Comparison of ENCODE assay signal across 13 cellular contexts in the genomic region with DNA sequence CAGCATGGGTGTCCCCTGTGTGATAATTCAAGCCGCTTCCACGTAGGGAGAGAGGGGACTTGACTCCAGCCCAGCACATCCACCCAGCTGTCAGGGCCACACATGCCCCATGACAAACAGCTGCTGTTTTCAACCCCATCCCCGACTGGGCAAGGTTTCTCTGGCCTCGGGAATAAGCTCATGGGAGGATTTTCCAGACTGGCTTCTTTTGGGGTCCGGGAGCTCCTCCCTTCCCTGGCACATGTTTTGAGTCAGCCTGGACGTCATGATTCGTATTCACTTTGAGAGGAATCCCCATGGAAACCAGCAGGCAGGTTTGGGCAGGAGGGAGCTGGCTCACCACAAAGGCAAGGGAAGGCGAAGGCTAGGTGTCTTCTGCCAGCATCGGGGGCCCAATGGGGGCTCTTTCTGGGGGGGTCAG.
DNase-seq lines count a peak whose midpoint lies in the region; TF ChIP-seq lines count a peak whose summit lies in the region.
"Had no signal": no experiment of that assay in that cellular context is flagged by ENCODE, and none has a peak within 500 bp of the region (broad histone marks: within the 10 kb centered on the region; RNA-seq: fewer than 3 reads in every experiment).

No MANE protein-coding gene starts in this region.

- POLR2A ChIA-PET in HEK293T (lab: Yijun Ruan, JAX): no interaction called here

- CTCF ChIA-PET in HEK293T (lab: Yijun Ruan, JAX): no interaction called here

- H3K4me3 ChIP-seq in ascending aorta (peak overlapping the region in 1 of 2 donors; percentile 1), thymus (ENCODE audit: low read length) (no peak overlapping the region)
- H3K4me3 ChIP-seq: mucosa of descending colon had no signal

- H3K27me3 ChIP-seq in ascending aorta (no peaks in the 10 kb centered on the region), thymus (ENCODE audit: control insufficient read depth, insufficient read depth) (no peaks in the 10 kb centered on the region)
- H3K27me3 ChIP-seq: dorsolateral prefrontal cortex had no signal

- WGBS in thymus: 91% methylated on average over 9 of the region's 9 CpGs

- TF ChIP-seq CTCF in ascending aorta (IDR thresholded peaks at IDR 0.05): no peak

- no peaks in the 10 kb centered on the region for H3K9me3 ChIP-seq in ascending aorta
- no peaks in the 10 kb centered on the region for H3K9me3 ChIP-seq in thymus (ENCODE audit: control insufficient read depth)
- H3K9me3 ChIP-seq: mucosa of descending colon had no signal

- H3K27ac ChIP-seq in ascending aorta: peak overlapping the region; percentile 21 to 35
- H3K27ac ChIP-seq in thymus (ENCODE audit: low read depth): peak overlapping the region; percentile 54
- H3K27ac ChIP-seq: 22Rv1 had no signal

- DNase-seq in NCI-H1417 (lab: John Stamatoyannopoulos, UW) (peak in 2 of 3 experiments; percentile 9 to 36), NCI-H1417 treated with DMSO at 0.1 percent for 48 hours (lab: John Stamatoyannopoulos, UW) (no peak), ascending aorta (ENCODE audit: low spot score in 2 of 2) (peak in 1 of 2 donors; percentile 75), islet precursor cell (peak; percentile 72), ureter (ENCODE audit: low spot score) (no peak), HEK293T (ENCODE audit: extremely low spot score) (no peak), NCI-H1436 (lab: John Stamatoyannopoulos, UW) (no peak)
- DNase-seq: activated CD4-positive, alpha-beta T cell treated with anti-CD3 and anti-CD28 coated beads, Interleukin-2, amount 10 ng/mL, durations not matched to agents 7 days and 5 days; mucosa of descending colon; NCI-H2029 had no signal

- H3K4me1 ChIP-seq in ascending aorta (peaks cover 7 to 17% of the 10 kb centered on the region in 2 donors), thymus (ENCODE audit: control insufficient read depth, insufficient read depth, low read length) (peaks cover 4% of the 10 kb centered on the region)

- H3K36me3 ChIP-seq in ascending aorta (no peaks in the 10 kb centered on the region), thymus (ENCODE audit: control insufficient read depth, insufficient read depth) (no peaks in the 10 kb centered on the region)

- intact Hi-C loops in ascending aorta (cut with DNase I): no loop called here

TF ChIP-seq in HEK293T, 16 proteins besides CTCF, POLR2A, EP300 and RAD21:
- no peak for TF ChIP-seq FOXM1 (IDR thresholded peaks at IDR 0.05; ENCODE audit: borderline replicate concordance)
- no peak for TF ChIP-seq L3MBTL2 (conservative IDR thresholded peaks at IDR 0.05)
- no peak for TF ChIP-seq ZNF384 (IDR thresholded peaks at IDR 0.05)
- TF ChIP-seq SP1 (IDR thresholded peaks at IDR 0.05): no peak
- no peak for TF ChIP-seq FOXA1 (IDR thresholded peaks at IDR 0.05)
- no peak for TF ChIP-seq SUZ12 (IDR thresholded peaks at IDR 0.05)

Comparison
In these comparisons a context has a peak if more than half of its experiments do, and no peak if none do; other contexts are left out.
1. DNase-seq: peak in NCI-H1417 (2 of 3) and islet precursor cell (single experiment); none in NCI-H1417 treated with DMSO at 0.1 percent for 48 hours (single experiment), ureter (single experiment), HEK293T (single experiment) and NCI-H1436 (single experiment).